Comparison of ENCODE assay signal across 14 cellular contexts in the genomic region with DNA sequence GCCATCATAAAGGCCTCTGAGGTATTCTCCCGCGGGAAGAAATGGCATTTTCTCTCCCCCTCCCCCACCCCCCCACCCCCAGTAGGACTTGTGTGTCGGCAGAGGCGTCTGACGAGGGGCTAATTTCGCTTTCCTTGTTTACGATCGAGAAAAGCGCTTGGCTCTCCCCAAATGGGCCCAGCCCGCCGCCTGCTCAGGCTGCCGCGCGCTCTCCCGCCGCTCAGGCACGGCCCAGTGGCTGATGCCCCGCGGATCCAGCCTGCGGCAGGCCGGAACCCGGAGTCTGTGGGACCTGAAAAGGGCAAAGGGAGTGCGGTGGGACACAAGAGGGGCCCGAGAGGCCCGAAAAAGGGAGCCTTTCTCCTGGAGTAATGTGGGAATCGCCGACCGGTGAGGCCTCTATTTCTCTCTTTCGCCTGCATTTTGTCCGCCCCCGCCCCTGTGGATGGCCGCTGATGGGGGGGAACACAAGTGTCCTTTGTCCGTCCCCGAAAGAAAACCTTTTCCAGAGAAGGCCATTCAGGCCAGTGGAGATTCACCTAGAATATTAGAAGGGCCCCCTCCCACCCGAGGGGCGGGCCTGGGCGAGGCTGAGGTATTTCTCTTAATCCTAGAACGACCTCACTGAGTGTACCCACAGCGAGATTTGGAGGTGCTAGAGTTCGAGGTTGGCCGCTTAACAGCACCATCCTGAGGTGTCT. TPM values are rescaled to one million over a fixed set of nuclear protein-coding genes. Genes with fewer than 3 reads are reported as not detected.
DNase-seq lines count a peak whose midpoint lies in the region; ATAC-seq and TF ChIP-seq lines count a peak whose summit lies in the region.
"Had no signal": no experiment of that assay in that cellular context is flagged by ENCODE, and none has a peak within 500 bp of the region (broad histone marks: within the 10 kb centered on the region; RNA-seq: fewer than 3 reads in every experiment).

No MANE protein-coding gene starts in this region.

- H3K4me1 ChIP-seq in testis, result peaks cover 26% of the 10 kb centered on the region

- peaks cover 0 to 7% of the 10 kb centered on the region in 2 donors for H3K36me3 Mint-ChIP-seq in activated naive CD4-positive, alpha-beta T cell treated with anti-CD3 and anti-CD28 coated beads, Interleukin-2, amount 50 U/mL, for 72 hours

- no peak overlapping the region for H3K27ac Mint-ChIP-seq in activated naive CD4-positive, alpha-beta T cell treated with anti-CD3 and anti-CD28 coated beads, Interleukin-2, amount 50 U/mL, for 72 hours

- TF ChIP-seq POLR2A in testis (IDR thresholded peaks at IDR 0.05), result no peak

- WGBS in testis, 2 donors, result 7 to 17% methylated on average over 23 to 41 of the region's 41 CpGs

- TF ChIP-seq CTCF in VCaP (conservative IDR thresholded peaks at IDR 0.05) (no peak), testis (IDR thresholded peaks at IDR 0.05) (no peak)

- no peaks in the 10 kb centered on the region for H3K9me3 Mint-ChIP-seq in activated naive CD4-positive, alpha-beta T cell treated with anti-CD3 and anti-CD28 coated beads, Interleukin-2, amount 50 U/mL, for 72 hours

- peak overlapping the region; percentile 51 to 72 for H3K4me3 ChIP-seq in testis

- no peaks in the 10 kb centered on the region for H3K27me3 ChIP-seq in testis

- peak overlapping the region; percentile 97 for H3K27ac ChIP-seq in VCaP
- H3K27ac ChIP-seq in testis, result peak overlapping the region; percentile 89 to 95
- H3K27ac ChIP-seq: spleen had no signal

- H3K9me3 ChIP-seq in testis, result no peaks in the 10 kb centered on the region
- H3K9me3 ChIP-seq: spleen had no signal

- ATAC-seq in activated naive CD4-positive, alpha-beta T cell treated with anti-CD3 and anti-CD28 coated beads, Interleukin-2, amount 50 U/mL, for 72 hours, result no peak

- DNase-seq in NCI-H1417 (lab: John Stamatoyannopoulos, UW), result peak; percentile 32 to 80 (median 72)
- no peak for DNase-seq in NCI-H1417 treated with DMSO at 0.1 percent for 48 hours (lab: John Stamatoyannopoulos, UW)
- peak; percentile 44 for DNase-seq in kidney tubule cell (ENCODE audit: low spot score)
- DNase-seq in testis, result no peak
- DNase-seq in activated naive CD4-positive, alpha-beta T cell treated with anti-CD3 and anti-CD28 coated beads, Interleukin-2, amount 50 U/mL, for 72 hours (ENCODE audit: low spot score in 2 of 2), result no peak
- no peak for DNase-seq in activated T-cell treated with anti-CD3 and anti-CD28 coated beads for 4 hours
- DNase-seq in ureter (ENCODE audit: low spot score), result no peak
- DNase-seq: caudate nucleus, Kasumi-1, NCI-H774, spleen, T1000 had no signal

- intact Hi-C loops in testis (cut with DNase I; ENCODE audit: low total_unique reads), result no loop called here

- no peaks in the 10 kb centered on the region for H3K36me3 ChIP-seq in testis (ENCODE audit: low read depth, missing control alignments)
- H3K36me3 ChIP-seq: spleen had no signal

RNA-seq across cellular contexts. Expression of gene HOXC6, which starts 9.0 kb away (rescaled TPM):
- total RNA-seq in testis (1 to 10 TPM; 1.9 to 4.0 TPM), ureter (2.3 TPM)
- 5.4 TPM for polyA plus RNA-seq in testis (ENCODE audit: insufficient read depth, low read depth, low replicate concordance)
- not detected for total RNA-seq in activated naive CD4-positive, alpha-beta T cell treated with anti-CD3 and anti-CD28 coated beads, Interleukin-2, amount 50 U/mL, for 72 hours

RNA-seq across cellular contexts. Expression of gene HOXC8, which starts 10.5 kb away (rescaled TPM):
- total RNA-seq in testis (1 to 10 TPM in 1 of 2 donors, under 1 TPM in 1; 0.81 to 1.2 TPM), ureter (1.5 TPM)
- 2.4 TPM for polyA plus RNA-seq in testis (ENCODE audit: insufficient read depth, low read depth, low replicate concordance)
- not detected for total RNA-seq in activated naive CD4-positive, alpha-beta T cell treated with anti-CD3 and anti-CD28 coated beads, Interleukin-2, amount 50 U/mL, for 72 hours
- total RNA-seq: A172, spleen had no signal

RNA-seq across cellular contexts. Expression of gene HOXC5, which starts 13.6 kb away (rescaled TPM):
- total RNA-seq in testis (1 to 10 TPM; 1.9 to 5.5 TPM), ureter (1.7 TPM)
- polyA plus RNA-seq in testis (ENCODE audit: insufficient read depth, low read depth, low replicate concordance), result 1.3 TPM
- total RNA-seq in activated naive CD4-positive, alpha-beta T cell treated with anti-CD3 and anti-CD28 coated beads, Interleukin-2, amount 50 U/mL, for 72 hours, result not detected
- total RNA-seq: A172, spleen had no signal

RNA-seq across cellular contexts. Expression of gene HOXC9, which starts 19.3 kb away (rescaled TPM):
- total RNA-seq in testis (1 to 10 TPM; 6.6 to 7.8 TPM), ureter (1.7 TPM)
- polyA plus RNA-seq in testis (ENCODE audit: insufficient read depth, low read depth, low replicate concordance), result 2.4 TPM
- not detected for total RNA-seq in activated naive CD4-positive, alpha-beta T cell treated with anti-CD3 and anti-CD28 coated beads, Interleukin-2, amount 50 U/mL, for 72 hours
- total RNA-seq: spleen had no signal

RNA-seq across cellular contexts. Expression of gene HOXC10, which starts 34.3 kb away (rescaled TPM):
- total RNA-seq in testis, result 1 to 10 TPM; 1.4 to 2.6 TPM
- polyA plus RNA-seq in testis (ENCODE audit: insufficient read depth, low read depth, low replicate concordance), result 4.3 TPM
- not detected for total RNA-seq in activated naive CD4-positive, alpha-beta T cell treated with anti-CD3 and anti-CD28 coated beads, Interleukin-2, amount 50 U/mL, for 72 hours
- total RNA-seq in ureter, result 8.5 TPM
- total RNA-seq: spleen had no signal
- polyA plus RNA-seq: spleen had no signal

Comparison
In these comparisons a context has a peak if more than half of its experiments do, and no peak if none do; other contexts are left out.
1. DNase-seq: peak in NCI-H1417 (3 of 3) and kidney tubule cell (single experiment); none in NCI-H1417 treated with DMSO at 0.1 percent for 48 hours (single experiment), testis (single experiment), activated naive CD4-positive, alpha-beta T cell treated with anti-CD3 and anti-CD28 coated beads, Interleukin-2, amount 50 U/mL, for 72 hours (0 of 2), activated T-cell treated with anti-CD3 and anti-CD28 coated beads for 4 hours (single experiment) and ureter (single experiment).